19 cellular contexts compared by ENCODE assay signal in genomic region chr3:60803156-60803555, GRCh38.
"Had no signal": no experiment of that assay in that cellular context is flagged by ENCODE, and none has a peak within 500 bp of the region (broad histone marks: within the 10 kb centered on the region; RNA-seq: fewer than 3 reads in every experiment).

No MANE protein-coding gene starts in this region.

- ATAC-seq: foreskin keratinocyte; left cardiac atrium; left lung; natural killer cell; pancreas; sciatic nerve; stimulated activated naive CD8-positive, alpha-beta T cell treated with anti-CD3 and anti-CD28 coated beads, Interleukin-15, amount 100 ng/mL, for 72 hours had no signal

- H3K4me2 ChIP-seq: smooth muscle cell had no signal

- DNase-seq: colonic mucosa; effector memory CD4-positive, alpha-beta T cell; foreskin keratinocyte; left cardiac atrium; left lung; natural killer cell; pancreas; stimulated activated CD4-positive, alpha-beta T cell treated with anti-CD3 and anti-CD28 coated beads, Interleukin-12 subunit alpha, Interleukin-12 subunit beta, amount 100 ng/mL, for 4 hours; stimulated activated CD4-positive, alpha-beta T cell treated with anti-CD3 and anti-CD28 coated beads, Interleukin-1b, Interleukin-23, amount 100 ng/mL, for 48 hours; stimulated activated CD4-positive, alpha-beta T cell treated with anti-CD3 and anti-CD28 coated beads, Interleukin-4, amount 100 ng/mL, for 1 hour; stimulated activated CD8-positive, alpha-beta memory T cell treated with anti-CD3 and anti-CD28 coated beads, Interleukin-4, amount 100 ng/mL, for 48 hours; stimulated activated naive CD4-positive, alpha-beta T cell; stimulated activated naive CD8-positive, alpha-beta T cell treated with anti-CD3 and anti-CD28 coated beads, Interleukin-15, amount 100 ng/mL, for 72 hours; thyroid gland had no signal

- H3K4me1 ChIP-seq: colonic mucosa, esophagus muscularis mucosa, foreskin keratinocyte, left lung, pancreas, right atrium auricular region, thyroid gland had no signal

- H3K27ac ChIP-seq: colonic mucosa, esophagus muscularis mucosa, foreskin keratinocyte, left lung, neutrophil, pancreas, right atrium auricular region, thyroid gland had no signal

- H3K36me3 ChIP-seq: colonic mucosa, esophagus muscularis mucosa, left lung, neutrophil, pancreas, right atrium auricular region, thyroid gland had no signal

- H3K4me3 ChIP-seq: colonic mucosa, esophagus muscularis mucosa, left lung, pancreas, right atrium auricular region, smooth muscle cell, thyroid gland had no signal

- H3K27me3 ChIP-seq: colonic mucosa, esophagus muscularis mucosa, foreskin keratinocyte, left lung, neutrophil, pancreas, right atrium auricular region, thyroid gland had no signal

- H3K9me3 ChIP-seq: colonic mucosa, esophagus muscularis mucosa, left lung, neutrophil, pancreas, right atrium auricular region, thyroid gland had no signal
